In genomic region chr1:4761324-4761723, GRCh38 we compare ENCODE assay signal across 35 cellular contexts.
"Had no signal": no experiment of that assay in that cellular context is flagged by ENCODE, and none has a peak within 500 bp of the region (broad histone marks: within the 10 kb centered on the region; RNA-seq: fewer than 3 reads in every experiment).

No MANE protein-coding gene starts in this region.

- DNase-seq: Karpas-422, Kasumi-1, KG1, MG63, MM.1S, MV-4-11, NCI-H1048, NCI-H1092, NCI-H1092 treated with DMSO at 0.1 percent for 48 hours, NCI-H1105, NCI-H1105 treated with DMSO at 0.1 percent for 48 hours, NCI-H1417, NCI-H1417 treated with DMSO at 0.1 percent for 48 hours, NCI-H1436, NCI-H1436 treated with DMSO at 0.1 percent for 48 hours, NCI-H146, NCI-H1694, NCI-H1694 treated with DMSO at 0.1 percent for 48 hours, NCI-H187, NCI-H187 treated with DMSO at 0.1 percent for 48 hours, NCI-H1930, NCI-H2029, NCI-H2029 treated with DMSO at 0.1 percent for 48 hours, NCI-H2081, NCI-H2081 treated with DMSO at 0.1 percent for 48 hours, NCI-H2107, NCI-H2171, NCI-H2171 treated with DMSO at 0.1 percent for 48 hours, NCI-H2227 treated with DMSO at 0.1 percent for 48 hours, NCI-H226, NCI-H345, NCI-H446, NCI-H446 treated with DMSO at 0.1 percent for 48 hours, NCI-H510A had no signal

- H3K9me3 ChIP-seq: MG63 had no signal

- H3K36me3 ChIP-seq: MG63 had no signal

- H3K4me3 ChIP-seq: MG63 had no signal

- H3K27me3 ChIP-seq: MG63 had no signal

- H3K27ac ChIP-seq: KMS-11 had no signal
